Comparison of ENCODE assay signal across 15 cellular contexts in the genomic region with DNA sequence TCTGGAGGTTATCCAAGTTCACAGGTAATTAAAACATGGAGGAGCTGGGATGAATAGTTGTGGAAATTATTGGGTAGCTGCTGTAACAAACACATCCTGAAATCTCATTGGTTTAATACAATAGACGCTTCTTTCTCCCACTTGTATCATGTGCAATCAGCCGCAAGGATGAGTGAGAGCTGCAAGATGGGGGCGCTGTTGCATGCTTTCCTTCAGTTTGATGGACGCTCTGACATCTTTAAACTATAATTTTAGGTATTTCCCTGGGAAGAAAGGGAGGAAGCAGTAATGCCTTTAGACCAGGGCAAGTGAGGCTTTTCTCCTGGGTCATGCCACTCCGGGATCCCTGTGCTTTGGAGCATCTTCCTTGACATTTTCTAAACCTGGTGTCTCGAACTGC.
DNase-seq lines count a peak whose midpoint lies in the region; ATAC-seq and TF ChIP-seq lines count a peak whose summit lies in the region.
"Had no signal": no experiment of that assay in that cellular context is flagged by ENCODE, and none has a peak within 500 bp of the region (broad histone marks: within the 10 kb centered on the region; RNA-seq: fewer than 3 reads in every experiment).

No MANE protein-coding gene starts in this region.

- BruUV-seq in A673 (replicated peaks; lab: Mats Ljungman, UMichigan), result no TSS peak

- no peak overlapping the region for H3K4me2 ChIP-seq in OCI-LY3 (ENCODE audit: low read length)
- H3K4me2 ChIP-seq: BLaER1 had no signal

- no peak for ATAC-seq in HG03460 (IDR thresholded peaks at IDR 0.05; ENCODE audit: unreplicated experiment)
- ATAC-seq: stimulated activated effector memory CD8-positive, alpha-beta T cell treated with anti-CD3 and anti-CD28 coated beads, Interleukin-12 subunit alpha, Interleukin-12 subunit beta, amount 100 ng/mL, for 72 hours had no signal

- POLR2A ChIA-PET in A673 (lab: Charles Lee; ENCODE audit: low non-redundant PET), result interaction anchor here (0.6 kb wide), 1 partner anchor 1503 kb away, joined by 3 read pairs; no protein-coding TSS in a partner anchor

- H3K79me2 ChIP-seq in OCI-LY3 (ENCODE audit: low read length), result no peaks in the 10 kb centered on the region

- H3K27ac ChIP-seq in A673 (ENCODE audit: low read depth, low read length, poor library complexity, severe bottlenecking) (no peak overlapping the region), OCI-LY3 (ENCODE audit: low read length) (no peak overlapping the region), uterus (no peak overlapping the region)
- H3K27ac ChIP-seq: BLaER1 had no signal

- TF ChIP-seq CTCF in A673 (conservative IDR thresholded peaks at IDR 0.05; ENCODE audit: low read depth, low read length), result peak; percentile 71
- TF ChIP-seq CTCF in GM12873 (IDR thresholded peaks at IDR 0.05; ENCODE audit: insufficient read depth, low read depth, low read length, missing control alignments), result peak; percentile 45
- TF ChIP-seq CTCF in OCI-LY3 (IDR thresholded peaks at IDR 0.05; ENCODE audit: low read depth, low read length), result peak; percentile 40
- peak; percentile 24 for TF ChIP-seq CTCF in fibroblast of villous mesenchyme (IDR thresholded peaks at IDR 0.05; ENCODE audit: insufficient read depth, low read depth, low read length)
- no peak for TF ChIP-seq CTCF in uterus (IDR thresholded peaks at IDR 0.05)

- intact Hi-C loops in A673 (cut with micrococcal nuclease; ENCODE audit: unreplicated experiment) (no loop called here), uterus (cut with DNase I; ENCODE audit: low total_unique reads) (no loop called here)

- no peaks in the 10 kb centered on the region for H3K9me3 ChIP-seq in A673 (ENCODE audit: low read depth, low read length, poor library complexity, severe bottlenecking)
- H3K9me3 ChIP-seq in OCI-LY3 (ENCODE audit: insufficient read depth, low read length), result no peaks in the 10 kb centered on the region
- no peaks in the 10 kb centered on the region for H3K9me3 ChIP-seq in uterus

- H2AFZ ChIP-seq in OCI-LY3 (ENCODE audit: low read depth, low read length), result no peak overlapping the region

- H3K36me3 ChIP-seq in A673 (ENCODE audit: insufficient read depth, low read length, poor library complexity, severe bottlenecking), result no peaks in the 10 kb centered on the region
- H3K36me3 ChIP-seq in OCI-LY3 (replicated peaks; ENCODE audit: low read depth, low read length), result peaks cover 5% of the 10 kb centered on the region
- no peaks in the 10 kb centered on the region for H3K36me3 ChIP-seq in uterus
- H3K36me3 ChIP-seq: BLaER1 had no signal

- CTCF ChIA-PET in A673 (lab: Charles Lee), result no interaction called here

- peak; percentile 48 for DNase-seq in A673 (ENCODE audit: low spot score)
- DNase-seq in fibroblast of villous mesenchyme (ENCODE audit: low read depth), result no peak
- no peak for DNase-seq in SW 1271 (lab: John Stamatoyannopoulos, UW)
- DNase-seq in uterus, result no peak
- no peak for DNase-seq in NCI-H524 treated with DMSO at 0.1 percent for 48 hours (lab: John Stamatoyannopoulos, UW)
- DNase-seq: activated CD4-positive, alpha-beta T cell treated with anti-CD3 and anti-CD28 coated beads, Interleukin-2, amount 10 ng/mL, durations not matched to agents 24 days and 14 days; midbrain; NCI-H146; NK-92 treated with Interleukin-12 subunit alpha and Interleukin-12 subunit beta, amount 100 ng/mL, for 24 hours; stimulated activated CD4-positive, alpha-beta T cell treated with anti-CD3 and anti-CD28 coated beads, Interleukin-2, amount 100 ng/mL, for 24 hours had no signal

- H3K4me1 ChIP-seq in A673 (ENCODE audit: insufficient read depth, low read length, poor library complexity, severe bottlenecking), result no peaks in the 10 kb centered on the region
- no peaks in the 10 kb centered on the region for H3K4me1 ChIP-seq in OCI-LY3 (ENCODE audit: low read length)
- no peaks in the 10 kb centered on the region for H3K4me1 ChIP-seq in uterus
- H3K4me1 ChIP-seq: BLaER1 had no signal

- no peaks in the 10 kb centered on the region for H4K20me1 ChIP-seq in OCI-LY3 (ENCODE audit: insufficient read depth, low read length)
- H4K20me1 ChIP-seq: BLaER1 had no signal

- TF ChIP-seq POLR2A in uterus (IDR thresholded peaks at IDR 0.05), result no peak

- H3K4me3 ChIP-seq in A673 (ENCODE audit: low read depth, low read length, poor library complexity, severe bottlenecking), result no peak overlapping the region
- no peak overlapping the region for H3K4me3 ChIP-seq in OCI-LY3 (ENCODE audit: low read length)
- H3K4me3 ChIP-seq in fibroblast of villous mesenchyme (ENCODE audit: low read depth, low read length), result no peak overlapping the region
- H3K4me3 ChIP-seq in uterus, result no peak overlapping the region
- H3K4me3 ChIP-seq: BLaER1 had no signal

- no peak overlapping the region for H3K9ac ChIP-seq in OCI-LY3 (ENCODE audit: low read length)
- H3K9ac ChIP-seq: BLaER1 had no signal

- no peaks in the 10 kb centered on the region for H3K27me3 ChIP-seq in A673 (replicated peaks; ENCODE audit: insufficient read depth, low read depth, low read length, poor library complexity)
- H3K27me3 ChIP-seq in OCI-LY3 (ENCODE audit: low read depth, low read length), result no peaks in the 10 kb centered on the region
- H3K27me3 ChIP-seq in uterus, result no peaks in the 10 kb centered on the region
- H3K27me3 ChIP-seq: BLaER1 had no signal

Comparison
In these comparisons a context has a peak if more than half of its experiments do, and no peak if none do; other contexts are left out.
1. CTCF ChIP-seq: peak in A673 (single experiment), GM12873 (single experiment), OCI-LY3 (single experiment) and fibroblast of villous mesenchyme (single experiment); none in uterus (0 of 4).